34 cellular contexts compared by ENCODE assay signal in genomic region chr5:15803280-15803679, GRCh38.
"Had no signal": no experiment of that assay in that cellular context is flagged by ENCODE, and none has a peak within 500 bp of the region (broad histone marks: within the 10 kb centered on the region; RNA-seq: fewer than 3 reads in every experiment).

No MANE protein-coding gene starts in this region.

- DNase-seq: Karpas-422, Kasumi-1, MG63, MM.1S, MV-4-11, NCI-H1048, NCI-H1092, NCI-H1092 treated with DMSO at 0.1 percent for 48 hours, NCI-H1105, NCI-H1105 treated with DMSO at 0.1 percent for 48 hours, NCI-H1417, NCI-H1417 treated with DMSO at 0.1 percent for 48 hours, NCI-H1436, NCI-H1436 treated with DMSO at 0.1 percent for 48 hours, NCI-H146, NCI-H1694, NCI-H1694 treated with DMSO at 0.1 percent for 48 hours, NCI-H187, NCI-H187 treated with DMSO at 0.1 percent for 48 hours, NCI-H1930, NCI-H2029, NCI-H2029 treated with DMSO at 0.1 percent for 48 hours, NCI-H2081, NCI-H2081 treated with DMSO at 0.1 percent for 48 hours, NCI-H2107, NCI-H2171, NCI-H2171 treated with DMSO at 0.1 percent for 48 hours, NCI-H2227 treated with DMSO at 0.1 percent for 48 hours, NCI-H226, NCI-H345, NCI-H446, NCI-H446 treated with DMSO at 0.1 percent for 48 hours, NCI-H510A, NCI-H510A treated with DMSO at 0.1 percent for 48 hours had no signal

- H3K27me3 ChIP-seq: MG63 had no signal

- H3K9me3 ChIP-seq: MG63 had no signal

- H3K36me3 ChIP-seq: MG63 had no signal

- H3K4me3 ChIP-seq: MG63 had no signal
